24 cellular contexts compared by ENCODE assay signal in the genomic region with DNA sequence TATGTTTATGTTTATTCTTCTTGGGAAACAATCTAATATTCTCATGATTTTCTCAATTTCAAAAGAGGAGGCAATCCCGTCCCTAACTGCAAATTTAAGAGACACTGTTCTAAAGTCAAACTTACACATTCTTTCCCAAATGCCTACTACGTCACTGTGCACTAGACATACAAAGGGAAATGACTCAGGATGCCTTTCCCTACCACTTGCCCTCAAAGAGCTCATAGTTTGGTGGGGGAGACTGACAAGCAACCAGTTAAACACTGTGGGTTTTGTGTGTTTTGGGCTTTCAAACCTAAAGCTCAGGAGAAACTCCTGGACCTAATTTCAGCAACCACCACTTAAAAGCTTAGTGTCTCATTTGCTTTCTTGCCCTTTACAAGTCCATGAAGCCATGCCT.
"Had no signal": no experiment of that assay in that cellular context is flagged by ENCODE, and none has a peak within 500 bp of the region (broad histone marks: within the 10 kb centered on the region; RNA-seq: fewer than 3 reads in every experiment).

No MANE protein-coding gene starts in this region.

- H3K27me3 ChIP-seq: colonic mucosa, dorsolateral prefrontal cortex, foreskin keratinocyte, heart left ventricle had no signal

- DNase-seq: activated CD4-positive, alpha-beta T cell treated with anti-CD3 and anti-CD28 coated beads for 48 hours; activated CD4-positive, alpha-beta T cell treated with anti-CD3 and anti-CD28 coated beads, Interleukin-2, amount 50 U/mL, for 48 hours; activated CD8-positive, alpha-beta memory T cell treated with anti-CD3 and anti-CD28 coated beads for 24 hours; activated naive CD8-positive, alpha-beta T cell treated with anti-CD3 and anti-CD28 coated beads, Interleukin-2, amount 50 U/mL, for 24 hours; activated T-cell treated with anti-CD3 and anti-CD28 coated beads, Interleukin-2, amount 50 U/mL, for 1 hour; colonic mucosa; dorsolateral prefrontal cortex; effector memory CD4-positive, alpha-beta T cell; erythroblast; foreskin keratinocyte; heart left ventricle; left ventricle myocardium inferior; small intestine; stimulated activated CD4-positive, alpha-beta T cell treated with anti-CD3 and anti-CD28 coated beads, Interleukin-4, amount 100 ng/mL, for 24 hours; T-helper 1 cell; trophoblast cell; WERI-Rb-1 had no signal

- H3K9me3 ChIP-seq: colonic mucosa, heart left ventricle, left ventricle myocardium inferior, thoracic aorta had no signal

- H3K36me3 ChIP-seq: colonic mucosa, thoracic aorta had no signal

- H3K4me1 ChIP-seq: colonic mucosa, left ventricle myocardium inferior had no signal

- H3K4me3 ChIP-seq: colonic mucosa, dorsolateral prefrontal cortex, heart left ventricle, left ventricle myocardium inferior, thoracic aorta had no signal

- H3K4me3 Mint-ChIP-seq: activated naive CD4-positive, alpha-beta T cell treated with anti-CD3 and anti-CD28 coated beads, Interleukin-2, amount 50 U/mL, for 24 hours; activated naive CD8-positive, alpha-beta T cell treated with anti-CD3 and anti-CD28 coated beads, Interleukin-2, amount 50 U/mL, for 24 hours; nephron; stimulated activated effector memory CD8-positive, alpha-beta T cell treated with anti-CD3 and anti-CD28 coated beads, Interleukin-12 subunit alpha, Interleukin-12 subunit beta, amount 100 ng/mL, for 72 hours; stimulated activated naive CD8-positive, alpha-beta T cell treated with anti-CD3 and anti-CD28 coated beads, Interleukin-15, Interleukin-2, amounts not matched to agents 100 ng/mL and 50 ng/mL, for 24 hours had no signal

- H3K27ac Mint-ChIP-seq: activated naive CD4-positive, alpha-beta T cell treated with anti-CD3 and anti-CD28 coated beads, Interleukin-2, amount 50 U/mL, for 24 hours; nephron; stimulated activated effector memory CD8-positive, alpha-beta T cell treated with anti-CD3 and anti-CD28 coated beads, Interleukin-12 subunit alpha, Interleukin-12 subunit beta, amount 100 ng/mL, for 72 hours had no signal

- H3K27ac ChIP-seq: colonic mucosa, dorsolateral prefrontal cortex, foreskin keratinocyte, heart left ventricle, left ventricle myocardium inferior, thoracic aorta, WERI-Rb-1 had no signal

- ATAC-seq: activated CD4-positive, CD25-positive, alpha-beta regulatory T cell treated with anti-CD3 and anti-CD28 coated beads, Interleukin-2, amount 50 U/mL, for 24 hours; activated naive CD8-positive, alpha-beta T cell treated with anti-CD3 and anti-CD28 coated beads, Interleukin-2, amount 50 U/mL, for 24 hours; foreskin keratinocyte; heart left ventricle; sciatic nerve; stimulated activated effector memory CD8-positive, alpha-beta T cell treated with anti-CD3 and anti-CD28 coated beads, Interleukin-12 subunit alpha, Interleukin-12 subunit beta, amount 100 ng/mL, for 72 hours had no signal

- H3K27me3 Mint-ChIP-seq: activated naive CD4-positive, alpha-beta T cell treated with anti-CD3 and anti-CD28 coated beads, Interleukin-2, amount 50 U/mL, for 24 hours; activated naive CD8-positive, alpha-beta T cell treated with anti-CD3 and anti-CD28 coated beads, Interleukin-2, amount 50 U/mL, for 24 hours; stimulated activated naive CD8-positive, alpha-beta T cell treated with anti-CD3 and anti-CD28 coated beads, Interleukin-15, Interleukin-2, amounts not matched to agents 100 ng/mL and 50 ng/mL, for 24 hours had no signal
